In the genomic region with DNA sequence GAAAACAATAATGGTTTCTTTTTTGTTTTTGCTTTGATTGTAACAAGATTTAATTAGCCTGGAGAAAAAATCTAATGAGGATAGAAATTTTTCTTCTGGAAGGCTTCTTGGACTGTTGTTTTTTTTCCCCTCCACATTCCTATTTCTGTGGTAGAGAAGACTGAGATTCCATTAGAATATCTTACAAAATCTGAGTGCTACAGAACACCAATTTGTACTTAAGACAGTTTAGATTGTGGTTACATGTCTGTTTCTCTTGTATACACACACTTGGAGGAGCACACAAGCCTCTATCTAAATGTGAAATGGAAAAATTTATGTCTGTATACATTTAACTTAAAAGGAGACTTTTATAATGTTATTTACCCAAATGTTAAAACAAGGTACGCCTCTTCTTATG, we compare ENCODE assay signal across 29 cellular contexts.
"Had no signal": no experiment of that assay in that cellular context is flagged by ENCODE, and none has a peak within 500 bp of the region (broad histone marks: within the 10 kb centered on the region; RNA-seq: fewer than 3 reads in every experiment).

No MANE protein-coding gene starts in this region.

- H3K27me3 ChIP-seq: colonic mucosa, foreskin keratinocyte, neural progenitor cell, ovary, spleen, testis, tibial nerve, upper lobe of right lung, vagina had no signal

- H3K9me3 ChIP-seq: colonic mucosa, left ventricle myocardium inferior, lower lobe of right lung, ovary, spleen, testis, tibial nerve, upper lobe of right lung, vagina had no signal

- H3K4me3 ChIP-seq: colonic mucosa, left ventricle myocardium inferior, lower lobe of right lung, neural progenitor cell, ovary, spleen, testis, tibial nerve, upper lobe of right lung, vagina had no signal

- H3K36me3 ChIP-seq: colonic mucosa, left ventricle myocardium inferior, lower lobe of right lung, neural progenitor cell, ovary, spleen, tibial nerve, upper lobe of right lung, vagina had no signal

- H3K4me1 ChIP-seq: colonic mucosa, foreskin keratinocyte, left ventricle myocardium inferior, lower lobe of right lung, neural progenitor cell, spleen, testis, tibial nerve, upper lobe of right lung, vagina had no signal

- H3K27ac ChIP-seq: colonic mucosa, foreskin keratinocyte, left ventricle myocardium inferior, lower lobe of right lung, neural progenitor cell, ovary, spleen, testis, tibial nerve, upper lobe of right lung, vagina had no signal

- H3K9me3 Mint-ChIP-seq: endodermal cell; memory B cell; natural killer cell treated with Interleukin-12 subunit alpha and Interleukin-12 subunit beta and Interleukin-15 and Interleukin-18, amount 100 ng/mL, for 72 hours; neural progenitor cell; stimulated activated memory B cell treated with anti-CD40 and anti-IgM and Interleukin-4, amounts not matched to agents 10 μg/mL and 1 μg/mL and 100 μg/mL, for 72 hours; stimulated activated naive CD8-positive, alpha-beta T cell treated with anti-CD3 and anti-CD28 coated beads, Interleukin-15, Interleukin-2, amounts not matched to agents 100 ng/mL and 50 ng/mL, for 24 hours had no signal

- FAIRE-seq: endothelial cell of umbilical vein, kidney had no signal

- H3K4me1 Mint-ChIP-seq: endodermal cell; immature natural killer cell; memory B cell; neural progenitor cell; stimulated activated memory B cell treated with anti-CD40 and anti-IgM and Interleukin-4, amounts not matched to agents 10 μg/mL and 1 μg/mL and 100 μg/mL, for 72 hours had no signal

- H3K4me3 Mint-ChIP-seq: endodermal cell; immature natural killer cell; memory B cell; natural killer cell treated with Interleukin-12 subunit alpha and Interleukin-12 subunit beta and Interleukin-15 and Interleukin-18, amount 100 ng/mL, for 72 hours; neural progenitor cell; stimulated activated memory B cell treated with anti-CD40 and anti-IgM and Interleukin-4, amounts not matched to agents 10 μg/mL and 1 μg/mL and 100 μg/mL, for 72 hours; stimulated activated naive CD8-positive, alpha-beta T cell treated with anti-CD3 and anti-CD28 coated beads, Interleukin-15, Interleukin-2, amounts not matched to agents 100 ng/mL and 50 ng/mL, for 24 hours had no signal

- H3K27me3 Mint-ChIP-seq: progenitor cell of endocrine pancreas; stimulated activated naive CD8-positive, alpha-beta T cell treated with anti-CD3 and anti-CD28 coated beads, Interleukin-15, Interleukin-2, amounts not matched to agents 100 ng/mL and 50 ng/mL, for 24 hours had no signal

- DNase-seq: colonic mucosa; effector CD4-positive, alpha-beta T cell; endodermal cell; erythroblast; foreskin keratinocyte; immature natural killer cell; kidney; left cardiac atrium; left ventricle myocardium inferior; lower lobe of right lung; midbrain; nucleus accumbens; ovary; right cardiac atrium; spleen; stimulated activated CD4-positive, alpha-beta T cell treated with anti-CD3 and anti-CD28 coated beads, Interleukin-15, amount 100 ng/mL, for 24 hours; stimulated activated CD4-positive, alpha-beta T cell treated with anti-CD3 and anti-CD28 coated beads, Interleukin-1b, Interleukin-23, amount 100 ng/mL, for 48 hours; stimulated activated CD4-positive, alpha-beta T cell treated with anti-CD3 and anti-CD28 coated beads, Interleukin-4, amount 100 ng/mL, for 24 hours; testis; upper lobe of right lung had no signal

- H3K36me3 Mint-ChIP-seq: immature natural killer cell; memory B cell; natural killer cell treated with Interleukin-12 subunit alpha and Interleukin-12 subunit beta and Interleukin-15 and Interleukin-18, amount 100 ng/mL, for 72 hours; neural progenitor cell; stimulated activated memory B cell treated with anti-CD40 and anti-IgM and Interleukin-4, amounts not matched to agents 10 μg/mL and 1 μg/mL and 100 μg/mL, for 72 hours had no signal

- H3K4me2 ChIP-seq: neural progenitor cell had no signal

- ATAC-seq: foreskin keratinocyte; left cardiac atrium; lower lobe of right lung; natural killer cell treated with Interleukin-12 subunit alpha and Interleukin-12 subunit beta and Interleukin-15 and Interleukin-18, amount 100 ng/mL, for 72 hours; right cardiac atrium; stimulated activated memory B cell treated with anti-CD40 and anti-IgM and Interleukin-4, amounts not matched to agents 10 μg/mL and 1 μg/mL and 100 μg/mL, for 72 hours; upper lobe of right lung had no signal

- H3K27ac Mint-ChIP-seq: endodermal cell; immature natural killer cell; memory B cell; natural killer cell treated with Interleukin-12 subunit alpha and Interleukin-12 subunit beta and Interleukin-15 and Interleukin-18, amount 100 ng/mL, for 72 hours; neural progenitor cell; progenitor cell of endocrine pancreas; stimulated activated memory B cell treated with anti-CD40 and anti-IgM and Interleukin-4, amounts not matched to agents 10 μg/mL and 1 μg/mL and 100 μg/mL, for 72 hours; stimulated activated naive CD8-positive, alpha-beta T cell treated with anti-CD3 and anti-CD28 coated beads, Interleukin-15, Interleukin-2, amounts not matched to agents 100 ng/mL and 50 ng/mL, for 24 hours had no signal

- H3K9ac ChIP-seq: neural progenitor cell had no signal

- H2AFZ ChIP-seq: neural progenitor cell had no signal
